ENCODE assay signal across 27 cellular contexts in the genomic region with DNA sequence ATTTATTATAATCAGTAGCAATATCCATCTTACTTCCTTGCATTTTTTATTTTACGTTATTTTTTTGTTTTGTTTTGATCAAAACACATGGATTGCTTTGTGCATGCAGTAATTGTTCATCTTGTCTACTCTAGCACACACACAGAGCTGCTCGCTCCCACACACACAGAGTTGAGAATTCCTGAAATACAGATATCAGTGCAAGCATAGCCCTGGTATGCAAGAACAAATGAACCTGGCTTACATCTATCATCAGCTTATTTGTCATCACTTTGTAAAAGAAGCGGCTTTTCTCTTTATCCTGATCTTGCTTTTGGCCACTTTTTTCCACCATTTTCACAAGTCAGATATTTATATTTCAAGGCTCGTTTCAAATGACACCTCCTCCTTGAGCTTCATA.
"Had no signal": no experiment of that assay in that cellular context is flagged by ENCODE, and none has a peak within 500 bp of the region (broad histone marks: within the 10 kb centered on the region; RNA-seq: fewer than 3 reads in every experiment).

No MANE protein-coding gene starts in this region.

- H3K4me1 ChIP-seq: ascending aorta had no signal

- H3K27me3 Mint-ChIP-seq: activated CD4-positive, alpha-beta T cell treated with anti-CD3 and anti-CD28 coated beads, Interleukin-2, amount 10 ng/mL, durations not matched to agents 24 days and 14 days; activated CD8-positive, alpha-beta T cell treated with anti-CD3 and anti-CD28 coated beads for 36 hours; activated naive CD8-positive, alpha-beta T cell treated with anti-CD3 and anti-CD28 coated beads for 36 hours; activated T-helper 17 cell treated with anti-CD3 and anti-CD28 coated beads, Interleukin-2, amount 50 U/mL, for 72 hours had no signal

- H3K9me3 Mint-ChIP-seq: activated CD4-positive, alpha-beta T cell treated with anti-CD3 and anti-CD28 coated beads, Interleukin-2, amount 10 ng/mL, durations not matched to agents 24 days and 14 days; activated CD8-positive, alpha-beta T cell treated with anti-CD3 and anti-CD28 coated beads for 36 hours; T-helper 1 cell treated with Interleukin-12 subunit alpha and Interleukin-12 subunit beta and Interleukin-4 antibody, amounts not matched to agents 30 μg/mL and 1 μg/mL, for 36 hours had no signal

- ATAC-seq: activated CD8-positive, alpha-beta T cell treated with anti-CD3 and anti-CD28 coated beads for 36 hours; activated T-cell treated with anti-CD3 and anti-CD28 coated beads, Interleukin-2, amount 50 U/mL, for 72 hours; activated T-helper 17 cell treated with anti-CD3 and anti-CD28 coated beads, Interleukin-2, amount 50 U/mL, for 72 hours had no signal

- H3K9me3 ChIP-seq: ascending aorta, MG63 had no signal

- H3K27me3 ChIP-seq: ascending aorta, MG63 had no signal

- H3K27ac ChIP-seq: ascending aorta, PC-9, RWPE1 had no signal

- H3K4me3 Mint-ChIP-seq: activated CD4-positive, alpha-beta T cell treated with anti-CD3 and anti-CD28 coated beads, Interleukin-2, amount 10 ng/mL, durations not matched to agents 24 days and 14 days; activated CD8-positive, alpha-beta T cell treated with anti-CD3 and anti-CD28 coated beads for 36 hours; activated naive CD8-positive, alpha-beta T cell treated with anti-CD3 and anti-CD28 coated beads for 36 hours; activated T-cell treated with anti-CD3 and anti-CD28 coated beads, Interleukin-2, amount 50 U/mL, for 72 hours; activated T-helper 17 cell treated with anti-CD3 and anti-CD28 coated beads, Interleukin-2, amount 50 U/mL, for 72 hours; T-helper 1 cell treated with Interleukin-12 subunit alpha and Interleukin-12 subunit beta and Interleukin-4 antibody, amounts not matched to agents 30 μg/mL and 1 μg/mL, for 36 hours; T-helper 2 cell treated with Interferon-gamma antibody and Interleukin-4, amounts not matched to agents 5 μg/mL and 100 μg/mL, for 36 hours had no signal

- H3K4me2 ChIP-seq: PC-9 had no signal

- H3K27ac Mint-ChIP-seq: activated CD4-positive, alpha-beta T cell treated with anti-CD3 and anti-CD28 coated beads, Interleukin-2, amount 10 ng/mL, durations not matched to agents 24 days and 14 days; activated CD8-positive, alpha-beta T cell treated with anti-CD3 and anti-CD28 coated beads for 36 hours; activated naive CD8-positive, alpha-beta T cell treated with anti-CD3 and anti-CD28 coated beads for 36 hours; activated T-cell treated with anti-CD3 and anti-CD28 coated beads, Interleukin-2, amount 50 U/mL, for 72 hours; activated T-helper 17 cell treated with anti-CD3 and anti-CD28 coated beads, Interleukin-2, amount 50 U/mL, for 72 hours; T-helper 1 cell treated with Interleukin-12 subunit alpha and Interleukin-12 subunit beta and Interleukin-4 antibody, amounts not matched to agents 30 μg/mL and 1 μg/mL, for 36 hours; T-helper 2 cell treated with Interferon-gamma antibody and Interleukin-4, amounts not matched to agents 5 μg/mL and 100 μg/mL, for 36 hours had no signal

- H3K4me3 ChIP-seq: ascending aorta, MG63, PC-9 had no signal

- H3K36me3 ChIP-seq: ascending aorta, MG63 had no signal

- H3K4me1 Mint-ChIP-seq: activated CD4-positive, alpha-beta T cell treated with anti-CD3 and anti-CD28 coated beads, Interleukin-2, amount 10 ng/mL, durations not matched to agents 24 days and 14 days; activated naive CD8-positive, alpha-beta T cell treated with anti-CD3 and anti-CD28 coated beads for 36 hours; activated T-helper 17 cell treated with anti-CD3 and anti-CD28 coated beads, Interleukin-2, amount 50 U/mL, for 72 hours had no signal

- H2AFZ ChIP-seq: PC-9 had no signal

- H3K36me3 Mint-ChIP-seq: activated naive CD8-positive, alpha-beta T cell treated with anti-CD3 and anti-CD28 coated beads for 36 hours had no signal

- DNase-seq: activated CD4-positive, alpha-beta T cell treated with anti-CD3 and anti-CD28 coated beads, Interleukin-2, amount 10 ng/mL, durations not matched to agents 24 days and 14 days; activated CD4-positive, alpha-beta T cell treated with anti-CD3 and anti-CD28 coated beads, Interleukin-2, amount 50 U/mL, for 4 hours; activated CD8-positive, alpha-beta T cell treated with anti-CD3 and anti-CD28 coated beads for 36 hours; activated effector memory CD4-positive, alpha-beta T cell treated with anti-CD3 and anti-CD28 coated beads, Interleukin-2, amount 50 U/mL, for 16 hours; activated naive CD4-positive, alpha-beta T cell; activated naive CD4-positive, alpha-beta T cell treated with anti-CD3 and anti-CD28 coated beads, Interleukin-2, amount 50 U/mL, for 16 hours; activated naive CD8-positive, alpha-beta T cell treated with anti-CD3 and anti-CD28 coated beads for 36 hours; activated T-cell treated with anti-CD3 and anti-CD28 coated beads, Interleukin-2, amount 50 U/mL, for 1 hour; activated T-cell treated with anti-CD3 and anti-CD28 coated beads, Interleukin-2, amount 50 U/mL, for 72 hours; amygdala; Kasumi-1; KG1; MG63; NCI-H1092; NCI-H1436 treated with DMSO at 0.1 percent for 48 hours; NCI-H1694 treated with DMSO at 0.1 percent for 48 hours; NCI-H2029; NCI-H510A; NCI-H526; NCI-H748 treated with DMSO at 0.1 percent for 48 hours; PC-9; Right ventricle myocardium superior had no signal
